In genomic region chr14:49988080-49988990, GRCh38 we compare ENCODE assay signal across 1 cellular context.
TF ChIP-seq lines count a peak whose summit lies in the region.

No MANE protein-coding gene starts in this region.

TF ChIP-seq in K562, 482 proteins besides CTCF, POLR2A, EP300 and RAD21 (continued from another document):
- TF ChIP-seq TFAP4 (CRISPR knock-in tag; IDR thresholded peaks at IDR 0.05; ENCODE audit: borderline replicate concordance) (no peak), PRMT5 (CRISPR knock-in tag; IDR thresholded peaks at IDR 0.05) (no peak), POLR2AphosphoS5 (IDR thresholded peaks at IDR 0.05; ENCODE audit: control insufficient read depth, insufficient read depth, low read depth, low read length) (no peak), HNRNPUL1 (IDR thresholded peaks at IDR 0.05; ENCODE audit: low read length) (no peak), PBX2 (CRISPR knock-in tag; IDR thresholded peaks at IDR 0.05; ENCODE audit: low read depth) (no peak), PBX2 (tag; conservative IDR thresholded peaks at IDR 0.05; ENCODE audit: low read depth) (no peak), CBX5 (IDR thresholded peaks at IDR 0.05; ENCODE audit: borderline replicate concordance, low read depth) (no peak), ZNF124 (CRISPR knock-in tag; IDR thresholded peaks at IDR 0.05) (no peak), STAG1 (CRISPR knock-in tag; IDR thresholded peaks at IDR 0.05; ENCODE audit: borderline replicate concordance) (no peak), ZNF609 (CRISPR knock-in tag; IDR thresholded peaks at IDR 0.05; ENCODE audit: borderline replicate concordance) (no peak), XRCC5 (IDR thresholded peaks at IDR 0.05; ENCODE audit: low read depth, low read length) (no peak), GTF3C2 (IDR thresholded peaks at IDR 0.05; ENCODE audit: borderline replicate concordance, extremely low read depth, insufficient read length) (no peak), MTA1 (IDR thresholded peaks at IDR 0.05; ENCODE audit: borderline replicate concordance) (no peak)
